8 cellular contexts compared by ENCODE assay signal in the genomic region with DNA sequence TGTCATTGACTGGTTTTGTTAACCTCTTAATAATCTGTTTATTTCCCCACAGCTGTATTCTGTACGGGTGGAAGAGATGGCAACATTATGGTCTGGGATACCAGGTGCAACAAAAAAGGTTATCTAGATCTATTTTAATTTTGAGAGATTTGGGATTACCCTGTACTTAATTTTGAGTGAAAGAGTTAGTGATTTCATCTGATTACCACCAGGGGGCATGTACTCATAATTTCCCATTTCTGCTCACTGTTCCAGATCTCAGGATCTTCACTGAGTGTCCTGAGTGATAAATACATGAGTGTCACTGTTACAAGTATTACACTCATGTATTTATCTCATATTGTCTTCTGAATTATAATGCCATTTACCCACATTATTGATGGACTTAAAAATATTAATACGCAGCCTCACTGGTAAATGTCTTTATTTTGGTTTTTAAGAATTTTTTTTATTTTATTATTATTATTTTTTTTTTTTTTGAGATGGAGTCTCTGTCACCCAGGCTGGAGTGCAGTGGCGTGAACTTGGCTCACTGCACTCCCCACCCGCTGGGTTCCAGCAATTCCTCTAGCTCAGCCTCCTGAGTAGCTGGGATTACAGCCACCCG. TPM values are rescaled to one million over a fixed set of nuclear protein-coding genes. Genes with fewer than 3 reads are reported as not detected.
A peak's percentile ranks its signal among the peaks of the same experiment; 100 is the strongest.
DNase-seq lines count a peak whose midpoint lies in the region; ATAC-seq and TF ChIP-seq lines count a peak whose summit lies in the region.

No MANE protein-coding gene starts in this region.

- CTCF ChIA-PET in activated naive CD4-positive, alpha-beta T cell treated with anti-CD3 and anti-CD28 coated beads for 36 hours (lab: Charles Lee): interaction anchor here (0.6 to 2.9 kb wide), 16 partner anchors 8 to 393 kb away, joined by 3 to 16 read pairs (median 4); no protein-coding TSS in a partner anchor

- DNase-seq in AML-193 (lab: John Stamatoyannopoulos, UW) (peak; percentile 64 to 66), GM23338 (ENCODE audit: low spot score) (peak; percentile 17), NCI-H82 treated with DMSO at 0.1 percent for 48 hours (lab: John Stamatoyannopoulos, UW; ENCODE audit: unreplicated experiment) (peak; percentile 49), right lobe of liver (no peak), HPDE6-E6E7 (ENCODE audit: extremely low spot score) (no peak)
- peak; percentile 32 for DNase-seq in central memory CD4-positive, alpha-beta T cell
- no peak for DNase-seq in activated naive CD4-positive, alpha-beta T cell treated with anti-CD3 and anti-CD28 coated beads for 36 hours

- peaks cover 4% of the 10 kb centered on the region; the same call in 1 of the 3 replicates for H3K9me3 Mint-ChIP-seq in GM23338
- H3K9me3 Mint-ChIP-seq in activated naive CD4-positive, alpha-beta T cell treated with anti-CD3 and anti-CD28 coated beads for 36 hours: peaks cover 3% of the 10 kb centered on the region

- H3K9me3 ChIP-seq in right lobe of liver: no peaks in the 10 kb centered on the region

- no peaks in the 10 kb centered on the region for H3K79me2 ChIP-seq in GM23338 (replicated peaks; ENCODE audit: insufficient read depth)

- TF ChIP-seq CTCF in GM23338 (conservative IDR thresholded peaks at IDR 0.05; ENCODE audit: low read depth in 2 of 2) (peak; percentile 54 to 66), right lobe of liver (IDR thresholded peaks at IDR 0.05) (peak; percentile 72 to 74 (median 74))

- H3K4me1 Mint-ChIP-seq in GM23338: no peaks in the 10 kb centered on the region
- H3K4me1 Mint-ChIP-seq in activated naive CD4-positive, alpha-beta T cell treated with anti-CD3 and anti-CD28 coated beads for 36 hours (ENCODE audit: low read depth): no peaks in the 10 kb centered on the region

- no peak for TF ChIP-seq POLR2A in right lobe of liver (IDR thresholded peaks at IDR 0.05)

- no peak overlapping the region for H3K27ac Mint-ChIP-seq in GM23338
- H3K27ac Mint-ChIP-seq in activated naive CD4-positive, alpha-beta T cell treated with anti-CD3 and anti-CD28 coated beads for 36 hours: no peak overlapping the region

- intact Hi-C loops in right lobe of liver (cut with DNase I): loop anchor here in 1 of 2 donors (10.0 kb wide), 1 partner anchor 392 kb away; no protein-coding TSS in a partner anchor
- intact Hi-C loops in activated naive CD4-positive, alpha-beta T cell treated with anti-CD3 and anti-CD28 coated beads for 36 hours (cut with micrococcal nuclease): loop anchor here (2.0 to 5.0 kb wide), 4 partner anchors 228 to 394 kb away; no protein-coding TSS in a partner anchor

- ATAC-seq in GM23338 (no peak), right lobe of liver (peak; percentile 82 to 88 (median 84)), GM19328 (IDR thresholded peaks at IDR 0.05; ENCODE audit: unreplicated experiment) (no peak)

- H2AFZ ChIP-seq in GM23338: no peak overlapping the region

- no peak overlapping the region for H3K4me2 ChIP-seq in GM23338

- H3K27me3 Mint-ChIP-seq in GM23338 (ENCODE audit: insufficient read depth, low read depth, poor library complexity): no peaks in the 10 kb centered on the region
- no peaks in the 10 kb centered on the region for H3K27me3 Mint-ChIP-seq in activated naive CD4-positive, alpha-beta T cell treated with anti-CD3 and anti-CD28 coated beads for 36 hours (ENCODE audit: low read depth)

- 74% methylated on average over 5 of the region's 5 CpGs for WGBS in right lobe of liver (ENCODE audit: insufficient coverage, low coverage, low lambda C conversion rate, missing lambda C conversion rate)

- H4K20me1 ChIP-seq in GM23338 (replicated peaks; ENCODE audit: insufficient read depth): no peaks in the 10 kb centered on the region

- H3K9me2 ChIP-seq in GM23338 (ENCODE audit: insufficient read depth): no peaks in the 10 kb centered on the region

- no peak overlapping the region for H3K4me3 ChIP-seq in GM23338
- no peak overlapping the region for H3K4me3 ChIP-seq in right lobe of liver

- H3K27me3 ChIP-seq in GM23338 (ENCODE audit: insufficient read depth): no peaks in the 10 kb centered on the region
- no peaks in the 10 kb centered on the region for H3K27me3 ChIP-seq in right lobe of liver

- H3K4me1 ChIP-seq in GM23338 (ENCODE audit: insufficient read depth) (no peaks in the 10 kb centered on the region), right lobe of liver (no peaks in the 10 kb centered on the region)

- peaks cover 31% of the 10 kb centered on the region for H3K36me3 ChIP-seq in GM23338 (ENCODE audit: insufficient read depth)
- no peaks in the 10 kb centered on the region for H3K36me3 ChIP-seq in right lobe of liver

- H3K4me3 Mint-ChIP-seq in GM23338: no peak overlapping the region
- no peak overlapping the region for H3K4me3 Mint-ChIP-seq in activated naive CD4-positive, alpha-beta T cell treated with anti-CD3 and anti-CD28 coated beads for 36 hours

- H3F3A ChIP-seq in GM23338 (replicated peaks; ENCODE audit: low read depth): no peaks in the 10 kb centered on the region

- H3K27ac ChIP-seq in GM23338 (ENCODE audit: low read depth) (no peak overlapping the region), right lobe of liver (no peak overlapping the region)

- peaks cover 61% of the 10 kb centered on the region for H3K36me3 Mint-ChIP-seq in GM23338 (ENCODE audit: low read depth)
- H3K36me3 Mint-ChIP-seq in activated naive CD4-positive, alpha-beta T cell treated with anti-CD3 and anti-CD28 coated beads for 36 hours (ENCODE audit: low read depth): peaks cover 47% of the 10 kb centered on the region

TF ChIP-seq in GM23338, 12 proteins besides CTCF, POLR2A, EP300 and RAD21:
- TF ChIP-seq ZNF462 (CRISPR knock-in tag; IDR thresholded peaks at IDR 0.05) (no peak), NANOG (IDR thresholded peaks at IDR 0.05; ENCODE audit: borderline replicate concordance) (no peak), EZH2phosphoT487 (IDR thresholded peaks at IDR 0.05; ENCODE audit: unreplicated experiment) (no peak)
TF ChIP-seq in GM23338: peak in this region for 0.

RNA-seq across cellular contexts. Expression of gene DTL, which starts 27.4 kb away (rescaled TPM):
- 47.7 and 58.8 TPM in 2 replicates for total RNA-seq in GM23338 (2014; rRNA removed; shearing (Covaris generic))
- polyA plus RNA-seq in GM23338 (2016; fragmentation: Nextera tagmentation; extraction: Ambion mirVana): 19.5 and 26.5 TPM in 2 replicates
- 10 to 100 TPM in 1 of 6 experiments, 1 to 10 TPM in 2, under 1 TPM in 3; 0.07 to 12.2 (median 0.94) TPM for total RNA-seq in right lobe of liver
- total RNA-seq in activated naive CD4-positive, alpha-beta T cell treated with anti-CD3 and anti-CD28 coated beads for 36 hours: 100 to 1,000 TPM; 106 to 121 TPM

RNA-seq across cellular contexts. Expression of gene INTS7, which starts 27.6 kb away (rescaled TPM):
- total RNA-seq in GM23338 (2014; rRNA removed; shearing (Covaris generic)): 21.8 and 34.0 TPM in 2 replicates
- 10.9 and 12.3 TPM in 2 replicates for polyA plus RNA-seq in GM23338 (2016; fragmentation: Nextera tagmentation; extraction: Ambion mirVana)
- 10 to 100 TPM in 2 of 6 experiments, 1 to 10 TPM in 4; 5.9 to 14.2 (median 9.6) TPM for total RNA-seq in right lobe of liver
- 10 to 100 TPM; 24.7 to 25.9 TPM for total RNA-seq in activated naive CD4-positive, alpha-beta T cell treated with anti-CD3 and anti-CD28 coated beads for 36 hours

Comparison
In these comparisons a context has a peak if more than half of its experiments do, and no peak if none do; other contexts are left out.
1. DNase-seq: peak in AML-193 (2 of 2), GM23338 (single experiment), NCI-H82 treated with DMSO at 0.1 percent for 48 hours (single experiment) and central memory CD4-positive, alpha-beta T cell (single experiment); none in right lobe of liver (0 of 3), HPDE6-E6E7 (single experiment) and activated naive CD4-positive, alpha-beta T cell treated with anti-CD3 and anti-CD28 coated beads for 36 hours (single experiment).
2. ATAC-seq: peak in right lobe of liver (4 of 4); none in GM23338 (single experiment) and GM19328 (single experiment).